ENCODE assay signal across 1 cellular context in genomic region chr1:146472192-146472861, GRCh38.
A peak's percentile ranks its signal among the peaks of the same experiment; 100 is the strongest.
TF ChIP-seq lines count a peak whose summit lies in the region.

No MANE protein-coding gene starts in this region.

TF ChIP-seq in HEK293, 187 proteins besides CTCF, POLR2A, EP300 and RAD21 (continued from another document):
- TF ChIP-seq PRDM10 (tag by site-specific recombination; IDR thresholded peaks at IDR 0.05) (0 out of 2 replicates have a peak, but pooled peaks have one; percentile 26), ZNF600 (tag by site-specific recombination; IDR thresholded peaks at IDR 0.05) (0 out of 2 replicates have a peak, but pooled peaks have one; percentile 16)
TF ChIP-seq in HEK293: peak in this region for 20; not testable (repeated sequence) for 167.
